In the genomic region with DNA sequence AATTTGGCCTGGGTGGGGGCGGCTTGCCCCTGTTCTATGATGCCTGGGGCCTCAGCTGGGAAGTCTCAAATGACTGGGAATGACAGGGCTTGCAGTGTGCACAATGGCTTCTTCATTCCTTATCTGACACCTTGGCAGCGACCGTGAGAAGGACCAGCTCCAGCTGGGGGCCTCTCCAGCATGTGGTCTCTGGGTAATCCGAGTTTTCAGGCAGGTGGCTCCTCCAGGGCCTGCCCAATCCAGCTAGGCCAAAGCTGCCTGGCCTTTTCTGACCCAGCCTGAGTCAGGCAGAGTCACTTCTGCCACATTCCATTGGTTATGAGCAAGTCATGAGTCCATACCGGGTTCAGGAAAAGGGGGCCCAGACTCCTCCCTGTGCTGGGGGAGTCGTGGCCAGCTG, we compare ENCODE assay signal across 2 cellular contexts.
TF ChIP-seq lines count a peak whose summit lies in the region.

No MANE protein-coding gene starts in this region.

TF ChIP-seq in IMR-90, 13 proteins besides CTCF, POLR2A, EP300 and RAD21 (continued from another document):
- TF ChIP-seq USF2 (IDR thresholded peaks at IDR 0.05; ENCODE audit: low read depth, low read length): peak; percentile 40; the same call in 1 of the 2 replicates

TF ChIP-seq in HEK293T, 16 proteins besides CTCF, POLR2A, EP300 and RAD21 (continued from another document):
- TF ChIP-seq FOXM1 (IDR thresholded peaks at IDR 0.05; ENCODE audit: borderline replicate concordance): no peak
- no peak for TF ChIP-seq ZNF384 (IDR thresholded peaks at IDR 0.05)
- TF ChIP-seq BHLHE40 (IDR thresholded peaks at IDR 0.05; ENCODE audit: borderline replicate concordance): no peak
- no peak for TF ChIP-seq HDGF (IDR thresholded peaks at IDR 0.05; ENCODE audit: borderline replicate concordance)
- no peak for TF ChIP-seq FOXA1 (IDR thresholded peaks at IDR 0.05)
- TF ChIP-seq ELF4 (IDR thresholded peaks at IDR 0.05): no peak
- no peak for TF ChIP-seq TARDBP (IDR thresholded peaks at IDR 0.05)
